8 cellular contexts compared by ENCODE assay signal in genomic region chr13:44142911-44143665, GRCh38.
DNase-seq lines count a peak whose midpoint lies in the region; ATAC-seq and TF ChIP-seq lines count a peak whose summit lies in the region.

No MANE protein-coding gene starts in this region.

- H2AFZ ChIP-seq in DND-41 (ENCODE audit: low read depth, low read length) (peak overlapping the region; percentile 97), neural progenitor cell (replicated peaks) (no peak overlapping the region)

- H3K9ac ChIP-seq in DND-41 (ENCODE audit: low read depth, low read length) (peak overlapping the region; percentile 72), neural progenitor cell (no peak overlapping the region)

- DNase-seq in DND-41 (no peak), NCI-H226 (peak; percentile 94), neural progenitor cell (ENCODE audit: low spot score) (no peak), NAMALWA (ENCODE audit: low spot score) (no peak), NCI-H524 treated with DMSO at 0.1 percent for 48 hours (lab: John Stamatoyannopoulos, UW) (no peak), SKM-1 (lab: John Stamatoyannopoulos, UW; ENCODE audit: unreplicated experiment) (no peak), NCI-H2171 (lab: John Stamatoyannopoulos, UW) (no peak)

- TF ChIP-seq CTCF in DND-41 (IDR thresholded peaks at IDR 0.05; ENCODE audit: borderline replicate concordance, extremely low read depth, low read length, poor library complexity, severe bottlenecking): no peak
- TF ChIP-seq CTCF in neural progenitor cell (IDR thresholded peaks at IDR 0.05): no peak

- H3K4me1 ChIP-seq in DND-41 (ENCODE audit: insufficient read depth, low read length) (peaks cover 23% of the 10 kb centered on the region), ectodermal cell (ENCODE audit: control insufficient read depth, insufficient read depth, low read length) (peaks cover 18% of the 10 kb centered on the region), neural progenitor cell (peaks cover 21% of the 10 kb centered on the region)

- H3K79me2 ChIP-seq in DND-41 (ENCODE audit: insufficient read depth, low read length): no peaks in the 10 kb centered on the region
- no peaks in the 10 kb centered on the region for H3K79me2 ChIP-seq in neural progenitor cell (ENCODE audit: low read depth)

- H4K20me1 ChIP-seq in DND-41 (ENCODE audit: insufficient read depth, low read length) (no peaks in the 10 kb centered on the region), neural progenitor cell (ENCODE audit: low read depth) (no peaks in the 10 kb centered on the region)

- H3K27me3 Mint-ChIP-seq in neural progenitor cell (ENCODE audit: insufficient read depth, low read depth): no peaks in the 10 kb centered on the region

- no peaks in the 10 kb centered on the region for H3K9me3 Mint-ChIP-seq in neural progenitor cell

- no peak overlapping the region for H3K27ac Mint-ChIP-seq in neural progenitor cell

- no peak for ATAC-seq in DND-41 (ENCODE audit: insufficient read depth, low read depth)

- H3K4me3 ChIP-seq in DND-41 (ENCODE audit: low read depth in 1 of 2, low read length in 2 of 2) (peak overlapping the region in 1 of 2 experiments; percentile 64; a peak in 1 of 4 replicates), ectodermal cell (ENCODE audit: insufficient read depth, low read depth, low read length) (peak overlapping the region; percentile 75), neural progenitor cell (peak overlapping the region; percentile 51)

- H3K36me3 Mint-ChIP-seq in neural progenitor cell: no peaks in the 10 kb centered on the region

- 81 to 89% methylated on average over 3 to 4 of the region's 4 CpGs for WGBS in ectodermal cell, 2 experiments

- H3K27me3 ChIP-seq in DND-41 (ENCODE audit: insufficient read depth, low read length, poor library complexity) (no peaks in the 10 kb centered on the region), ectodermal cell (ENCODE audit: control insufficient read depth, insufficient read depth, low read length, poor library complexity, severe bottlenecking) (no peaks in the 10 kb centered on the region), neural progenitor cell (no peaks in the 10 kb centered on the region)

- peaks cover 14% of the 10 kb centered on the region for H3F3A ChIP-seq in neural progenitor cell (ENCODE audit: low read depth)

- H3K36me3 ChIP-seq in DND-41 (ENCODE audit: insufficient read depth, low read length) (no peaks in the 10 kb centered on the region), ectodermal cell (ENCODE audit: control insufficient read depth, insufficient read depth, low read length) (no peaks in the 10 kb centered on the region), neural progenitor cell (no peaks in the 10 kb centered on the region)

- H3K4me2 ChIP-seq in DND-41 (ENCODE audit: insufficient read depth, low read length) (peak overlapping the region; percentile 79), neural progenitor cell (peak overlapping the region; percentile 79)

- H3K9me3 ChIP-seq in DND-41 (ENCODE audit: insufficient read depth, low read length, severe bottlenecking) (no peaks in the 10 kb centered on the region), ectodermal cell (ENCODE audit: control insufficient read depth, low read length) (no peaks in the 10 kb centered on the region), neural progenitor cell (ENCODE audit: low read depth) (no peaks in the 10 kb centered on the region)

- peaks cover 45% of the 10 kb centered on the region for H3K4me1 Mint-ChIP-seq in neural progenitor cell

- H3K4me3 Mint-ChIP-seq in neural progenitor cell: peak overlapping the region; percentile 89

- H3K27ac ChIP-seq in DND-41 (ENCODE audit: low read length): no peak overlapping the region
- no peak overlapping the region for H3K27ac ChIP-seq in ectodermal cell (ENCODE audit: insufficient read depth, low read depth, low read length, poor library complexity, severe bottlenecking)
- no peak overlapping the region for H3K27ac ChIP-seq in neural progenitor cell
